In the genomic region with DNA sequence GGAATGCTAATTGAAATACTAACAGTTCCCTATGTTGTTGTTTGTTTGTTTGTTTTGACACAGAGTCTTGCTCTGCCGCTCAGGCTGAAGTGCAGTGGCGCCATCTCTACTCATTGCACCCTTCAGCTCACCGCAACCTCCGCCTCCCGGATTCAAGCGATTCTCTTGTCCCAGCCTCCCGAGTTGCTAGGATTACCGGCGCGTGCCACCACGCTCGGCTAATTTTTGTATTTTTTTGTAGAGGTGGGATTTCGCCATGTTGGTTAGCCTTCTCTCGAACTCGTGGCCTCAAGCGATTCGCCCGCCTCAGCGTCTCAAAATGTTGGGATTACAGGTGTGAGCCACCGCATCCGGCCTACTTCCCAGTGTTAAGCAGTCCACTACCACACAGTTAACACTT, we compare ENCODE assay signal across 22 cellular contexts. TPM values are rescaled to one million over a fixed set of nuclear protein-coding genes. Genes with fewer than 3 reads are reported as not detected.
"Had no signal": no experiment of that assay in that cellular context is flagged by ENCODE, and none has a peak within 500 bp of the region (broad histone marks: within the 10 kb centered on the region; RNA-seq: fewer than 3 reads in every experiment).

No MANE protein-coding gene starts in this region.

- H3K27me3 ChIP-seq: cardiac muscle cell, gastroesophageal sphincter, heart right ventricle, tibial nerve, vagina had no signal

- FAIRE-seq: astrocyte, colon, endometrium, islet of Langerhans had no signal

- H3K27ac ChIP-seq: heart right ventricle, neutrophil, parathyroid adenoma had no signal

- H3K4me3 ChIP-seq: cardiac muscle cell, gastroesophageal sphincter, heart right ventricle, lung, tibial nerve, vagina had no signal

- H3K9me3 Mint-ChIP-seq: activated naive CD4-positive, alpha-beta T cell treated with anti-CD3 and anti-CD28 coated beads, Interleukin-2, amount 10 ng/mL, durations not matched to agents 7 days and 5 days; mesothelial cell of epicardium; stimulated activated naive B cell treated with anti-CD40 and anti-IgM and Interleukin-4, amounts not matched to agents 10 μg/mL and 1 μg/mL and 100 μg/mL, for 72 hours had no signal

- H3K79me2 ChIP-seq: parathyroid adenoma had no signal

- H3K4me3 Mint-ChIP-seq: activated naive CD4-positive, alpha-beta T cell treated with anti-CD3 and anti-CD28 coated beads, Interleukin-2, amount 10 ng/mL, durations not matched to agents 7 days and 5 days had no signal

- H3K9me3 ChIP-seq: gastroesophageal sphincter, heart right ventricle, neutrophil, tibial nerve, vagina had no signal

- H3K27ac Mint-ChIP-seq: activated naive CD4-positive, alpha-beta T cell treated with anti-CD3 and anti-CD28 coated beads, Interleukin-2, amount 10 ng/mL, durations not matched to agents 7 days and 5 days; stimulated activated naive B cell treated with anti-CD40 and anti-IgM and Interleukin-4, amounts not matched to agents 10 μg/mL and 1 μg/mL and 100 μg/mL, for 72 hours had no signal

- H3K4me1 ChIP-seq: parathyroid adenoma had no signal

- DNase-seq: activated CD4-positive, alpha-beta T cell treated with anti-CD3 and anti-CD28 coated beads, Interleukin-2, amount 50 U/mL, for 4 hours; activated naive CD4-positive, alpha-beta T cell treated with anti-CD3 and anti-CD28 coated beads, Interleukin-2, amount 10 ng/mL, durations not matched to agents 7 days and 5 days; activated T-cell treated with anti-CD3 and anti-CD28 coated beads, Interleukin-2, amount 50 U/mL, for 1 hour; heart right ventricle; retina; stimulated activated CD4-positive, alpha-beta T cell treated with anti-CD3 and anti-CD28 coated beads, Interleukin-2, amount 100 ng/mL, for 48 hours; stimulated activated naive B cell treated with anti-CD40 and anti-IgM and Interleukin-4, amounts not matched to agents 10 μg/mL and 1 μg/mL and 100 μg/mL, for 72 hours; T-helper 9 cell had no signal

- H3K9ac ChIP-seq: parathyroid adenoma had no signal

- H3K36me3 ChIP-seq: cardiac muscle cell, gastroesophageal sphincter, heart right ventricle, neutrophil, tibial nerve, vagina had no signal

- ATAC-seq: activated CD4-positive, CD25-positive, alpha-beta regulatory T cell treated with anti-CD3 and anti-CD28 coated beads, Interleukin-2, amount 50 U/mL, for 24 hours; gastroesophageal sphincter; heart right ventricle; stimulated activated naive B cell treated with anti-CD40 and anti-IgM and Interleukin-4, amounts not matched to agents 10 μg/mL and 1 μg/mL and 100 μg/mL, for 72 hours had no signal

- H2AFZ ChIP-seq: parathyroid adenoma had no signal

- H3K36me3 Mint-ChIP-seq: activated naive CD4-positive, alpha-beta T cell treated with anti-CD3 and anti-CD28 coated beads, Interleukin-2, amount 10 ng/mL, durations not matched to agents 7 days and 5 days; mesothelial cell of epicardium had no signal

RNA-seq across cellular contexts. Expression of a gene that starts 42.0 kb away (rescaled TPM):
- total RNA-seq: astrocyte, cardiac muscle cell, gastroesophageal sphincter, heart right ventricle, lung, mesothelial cell of epicardium, tibial nerve, vagina had no signal
- polyA plus RNA-seq: cardiac muscle cell, esophagus, heart right ventricle, lung had no signal

RNA-seq across cellular contexts. Expression of a gene that starts 49.9 kb away (rescaled TPM):
- total RNA-seq: astrocyte, cardiac muscle cell, gastroesophageal sphincter, heart right ventricle, lung, mesothelial cell of epicardium, tibial nerve, vagina had no signal
- polyA plus RNA-seq: cardiac muscle cell, esophagus, heart right ventricle, lung had no signal
